8 cellular contexts compared by ENCODE assay signal in genomic region chr2:64654063-64654811, GRCh38. TPM values are rescaled to one million over a fixed set of nuclear protein-coding genes. Genes with fewer than 3 reads are reported as not detected.
DNase-seq lines count a peak whose midpoint lies in the region; ATAC-seq and TF ChIP-seq lines count a peak whose summit lies in the region.

No MANE protein-coding gene starts in this region.

- peak; percentile 93 for DNase-seq in AG20443 (ENCODE audit: low spot score)
- DNase-seq in NCI-H82 (lab: John Stamatoyannopoulos, UW), result peak; percentile 91
- peak; percentile 62 for DNase-seq in activated CD4-positive, alpha-beta memory T cell treated with anti-CD3 and anti-CD28 coated beads, Interleukin-2, amount 10 ng/mL, durations not matched to agents 7 days and 5 days
- DNase-seq in mesothelial cell of epicardium (ENCODE audit: low spot score in 2 of 2, unreplicated experiment in 2 of 2), result peak; percentile 69 to 82

- 0 to 1% methylated on average over 70 of the region's 70 CpGs for WGBS in ectodermal cell, 2 experiments

- ATAC-seq in GM19025 (IDR thresholded peaks at IDR 0.05; ENCODE audit: low read depth, unreplicated experiment) (peak; percentile 2), HG03280 (IDR thresholded peaks at IDR 0.05; ENCODE audit: unreplicated experiment) (peak; percentile 36)

- peaks cover 8% of the 10 kb centered on the region for H3K27me3 ChIP-seq in ectodermal cell (ENCODE audit: control insufficient read depth, insufficient read depth, low read length, poor library complexity, severe bottlenecking)

- H3K9me3 ChIP-seq in ectodermal cell (ENCODE audit: control insufficient read depth, low read length), result no peaks in the 10 kb centered on the region

- CTCF ChIA-PET in activated CD4-positive, alpha-beta memory T cell treated with anti-CD3 and anti-CD28 coated beads, Interleukin-2, amount 10 ng/mL, durations not matched to agents 7 days and 5 days (lab: Charles Lee), result interaction anchor here (0.7 to 7.5 kb wide), 28 partner anchors 10 to 324 kb away, joined by 3 to 91 read pairs (median 5); partner anchors contain the start of gene AFTPH

- peak overlapping the region; percentile 98 for H3K27ac ChIP-seq in ectodermal cell (ENCODE audit: insufficient read depth, low read depth, low read length, poor library complexity, severe bottlenecking)

- H3K36me3 Mint-ChIP-seq in activated CD4-positive, alpha-beta memory T cell treated with anti-CD3 and anti-CD28 coated beads, Interleukin-2, amount 10 ng/mL, durations not matched to agents 7 days and 5 days (ENCODE audit: low read depth), result peaks cover 4% of the 10 kb centered on the region
- no peaks in the 10 kb centered on the region for H3K36me3 Mint-ChIP-seq in mesothelial cell of epicardium
- no peaks in the 10 kb centered on the region for H3K36me3 Mint-ChIP-seq in stimulated activated naive CD8-positive, alpha-beta T cell treated with anti-CD3 and anti-CD28 coated beads, Interleukin-15, Interleukin-2, amounts not matched to agents 100 ng/mL and 50 ng/mL, for 24 hours (ENCODE audit: low read depth)

- TF ChIP-seq CTCF in mesothelial cell of epicardium (IDR thresholded peaks at IDR 0.05; ENCODE audit: unreplicated experiment), result no peak

- H3K4me3 Mint-ChIP-seq in activated CD4-positive, alpha-beta memory T cell treated with anti-CD3 and anti-CD28 coated beads, Interleukin-2, amount 10 ng/mL, durations not matched to agents 7 days and 5 days, result peak overlapping the region; percentile 78
- H3K4me3 Mint-ChIP-seq in mesothelial cell of epicardium, result peak overlapping the region; percentile 79
- H3K4me3 Mint-ChIP-seq in stimulated activated naive CD8-positive, alpha-beta T cell treated with anti-CD3 and anti-CD28 coated beads, Interleukin-15, Interleukin-2, amounts not matched to agents 100 ng/mL and 50 ng/mL, for 24 hours, result peak overlapping the region; percentile 80

- peaks cover 36% of the 10 kb centered on the region for H3K4me1 ChIP-seq in ectodermal cell (ENCODE audit: control insufficient read depth, insufficient read depth, low read length)

- POLR2A ChIA-PET in activated CD4-positive, alpha-beta memory T cell treated with anti-CD3 and anti-CD28 coated beads, Interleukin-2, amount 10 ng/mL, durations not matched to agents 7 days and 5 days (lab: Charles Lee), result interaction anchor here (0.8 to 6.4 kb wide), 35 partner anchors 9 to 1066 kb away, joined by 3 to 87 read pairs (median 6); partner anchors contain the start of genes ACTR2, AFTPH, CEP68 and MDH1

- no peaks in the 10 kb centered on the region for H3K9me3 Mint-ChIP-seq in activated CD4-positive, alpha-beta memory T cell treated with anti-CD3 and anti-CD28 coated beads, Interleukin-2, amount 10 ng/mL, durations not matched to agents 7 days and 5 days
- H3K9me3 Mint-ChIP-seq in mesothelial cell of epicardium, result no peaks in the 10 kb centered on the region
- no peaks in the 10 kb centered on the region for H3K9me3 Mint-ChIP-seq in stimulated activated naive CD8-positive, alpha-beta T cell treated with anti-CD3 and anti-CD28 coated beads, Interleukin-15, Interleukin-2, amounts not matched to agents 100 ng/mL and 50 ng/mL, for 24 hours

- H3K4me1 Mint-ChIP-seq in activated CD4-positive, alpha-beta memory T cell treated with anti-CD3 and anti-CD28 coated beads, Interleukin-2, amount 10 ng/mL, durations not matched to agents 7 days and 5 days, result peaks cover 46% of the 10 kb centered on the region
- H3K4me1 Mint-ChIP-seq in mesothelial cell of epicardium, result peaks cover 47% of the 10 kb centered on the region
- H3K4me1 Mint-ChIP-seq in stimulated activated naive CD8-positive, alpha-beta T cell treated with anti-CD3 and anti-CD28 coated beads, Interleukin-15, Interleukin-2, amounts not matched to agents 100 ng/mL and 50 ng/mL, for 24 hours (ENCODE audit: low read depth), result peaks cover 83% of the 10 kb centered on the region

- no peaks in the 10 kb centered on the region for H3K36me3 ChIP-seq in ectodermal cell (ENCODE audit: control insufficient read depth, insufficient read depth, low read length)

- H3K27me3 Mint-ChIP-seq in activated CD4-positive, alpha-beta memory T cell treated with anti-CD3 and anti-CD28 coated beads, Interleukin-2, amount 10 ng/mL, durations not matched to agents 7 days and 5 days, result peaks cover 11% of the 10 kb centered on the region
- no peaks in the 10 kb centered on the region for H3K27me3 Mint-ChIP-seq in mesothelial cell of epicardium (ENCODE audit: low read depth)
- no peaks in the 10 kb centered on the region for H3K27me3 Mint-ChIP-seq in stimulated activated naive CD8-positive, alpha-beta T cell treated with anti-CD3 and anti-CD28 coated beads, Interleukin-15, Interleukin-2, amounts not matched to agents 100 ng/mL and 50 ng/mL, for 24 hours

- H3K27ac Mint-ChIP-seq in activated CD4-positive, alpha-beta memory T cell treated with anti-CD3 and anti-CD28 coated beads, Interleukin-2, amount 10 ng/mL, durations not matched to agents 7 days and 5 days, result peak overlapping the region; percentile 64
- H3K27ac Mint-ChIP-seq in mesothelial cell of epicardium, result peak overlapping the region; percentile 97
- peak overlapping the region; percentile 84 for H3K27ac Mint-ChIP-seq in stimulated activated naive CD8-positive, alpha-beta T cell treated with anti-CD3 and anti-CD28 coated beads, Interleukin-15, Interleukin-2, amounts not matched to agents 100 ng/mL and 50 ng/mL, for 24 hours

- peak overlapping the region; percentile 75 for H3K4me3 ChIP-seq in ectodermal cell (ENCODE audit: insufficient read depth, low read depth, low read length)

RNA-seq across cellular contexts. Expression of gene SERTAD2, which starts 0.5 kb away (rescaled TPM):
- 10 to 100 TPM; 16.2 to 17.5 TPM for total RNA-seq in activated CD4-positive, alpha-beta memory T cell treated with anti-CD3 and anti-CD28 coated beads, Interleukin-2, amount 10 ng/mL, durations not matched to agents 7 days and 5 days
- 24.5 TPM for polyA plus RNA-seq in ectodermal cell (2013, experiment 1 of 4)
- 23.6 TPM for polyA plus RNA-seq in ectodermal cell (2013, experiment 2 of 4)
- 18.9 TPM for polyA plus RNA-seq in ectodermal cell (2013, experiment 3 of 4)
- 23.1 TPM for polyA plus RNA-seq in ectodermal cell (2013, experiment 4 of 4)
- 39.1 to 42.2 TPM (median 41.5 TPM) in 3 replicates for total RNA-seq in mesothelial cell of epicardium

Comparison
In these comparisons a context has a peak if more than half of its experiments do, and no peak if none do; other contexts are left out.
1. Peak in every context shown above with its lines: DNase-seq, ATAC-seq, H3K4me3 ChIP-seq and H3K27ac ChIP-seq.